ENCODE assay signal across 8 cellular contexts in genomic region chr11:75233688-75234295, GRCh38. TPM values are rescaled to one million over a fixed set of nuclear protein-coding genes. Genes with fewer than 3 reads are reported as not detected.
DNase-seq lines count a peak whose midpoint lies in the region; ATAC-seq and TF ChIP-seq lines count a peak whose summit lies in the region.

No MANE protein-coding gene starts in this region.

- H3K36me3 Mint-ChIP-seq in Caco-2 (ENCODE audit: insufficient read depth, unreplicated experiment): no peaks in the 10 kb centered on the region
- no peaks in the 10 kb centered on the region for H3K36me3 Mint-ChIP-seq in activated CD8-positive, alpha-beta memory T cell treated with anti-CD3 and anti-CD28 coated beads, Interleukin-2, amount 10 ng/mL, durations not matched to agents 7 days and 5 days

- H3K4me1 ChIP-seq in Caco-2: no peaks in the 10 kb centered on the region

- TF ChIP-seq CTCF in Caco-2 (IDR thresholded peaks at IDR 0.05; ENCODE audit: insufficient read depth in 1 of 2, low read depth in 1 of 2, low read length in 1 of 2, severe bottlenecking in 1 of 2, unreplicated experiment in 1 of 2): no peak

- no peaks in the 10 kb centered on the region; the same call in none of the 2 replicates for H3K27me3 ChIP-seq in Caco-2 (replicated peaks; ENCODE audit: control insufficient read depth, insufficient read depth, low read length)

- ATAC-seq in activated CD8-positive, alpha-beta memory T cell treated with anti-CD3 and anti-CD28 coated beads, Interleukin-2, amount 10 ng/mL, durations not matched to agents 7 days and 5 days: no peak
- ATAC-seq in HG03439 (IDR thresholded peaks at IDR 0.05; ENCODE audit: unreplicated experiment): no peak
- no peak for ATAC-seq in HG03457 (IDR thresholded peaks at IDR 0.05; ENCODE audit: unreplicated experiment)

- no peak for TF ChIP-seq EP300 in Ishikawa (IDR thresholded peaks at IDR 0.05; ENCODE audit: borderline replicate concordance)

- no peaks in the 10 kb centered on the region for H3K9me3 ChIP-seq in Caco-2

- CTCF ChIA-PET in Caco-2 (lab: Charles Lee): interaction anchor here (0.6 to 3.0 kb wide), 6 partner anchors 8 to 93 kb away, joined by 3 to 14 read pairs (median 4); no protein-coding TSS in a partner anchor
- CTCF ChIA-PET in activated CD8-positive, alpha-beta memory T cell treated with anti-CD3 and anti-CD28 coated beads, Interleukin-2, amount 10 ng/mL, durations not matched to agents 7 days and 5 days (lab: Charles Lee): interaction anchor here (1.3 to 4.5 kb wide), 3 partner anchors 8 to 94 kb away, joined by 4 to 18 read pairs (median 9); partner anchors contain the start of gene TPBGL

- POLR2A ChIA-PET in Caco-2 (lab: Charles Lee): interaction anchor here (0.5 kb wide), 1 partner anchor 133 kb away, joined by 8 read pairs; no protein-coding TSS in a partner anchor

- H3K4me1 Mint-ChIP-seq in Caco-2 (ENCODE audit: low read depth, unreplicated experiment): no peaks in the 10 kb centered on the region
- H3K4me1 Mint-ChIP-seq in activated CD8-positive, alpha-beta memory T cell treated with anti-CD3 and anti-CD28 coated beads, Interleukin-2, amount 10 ng/mL, durations not matched to agents 7 days and 5 days: no peaks in the 10 kb centered on the region

- peak; percentile 77 to 92 for DNase-seq in Caco-2
- peak; percentile 55 for DNase-seq in activated CD8-positive, alpha-beta memory T cell treated with anti-CD3 and anti-CD28 coated beads, Interleukin-2, amount 10 ng/mL, durations not matched to agents 7 days and 5 days
- peak; percentile 71 for DNase-seq in kidney glomerular epithelial cell (lab: John Stamatoyannopoulos, UW)
- DNase-seq in NCI-H2107 treated with DMSO at 0.1 percent for 48 hours (lab: John Stamatoyannopoulos, UW; ENCODE audit: unreplicated experiment): no peak
- no peak for DNase-seq in HPDE6-E6E7 (ENCODE audit: extremely low spot score)

- H3K4me3 Mint-ChIP-seq in Caco-2 (ENCODE audit: unreplicated experiment): no peak overlapping the region
- no peak overlapping the region for H3K4me3 Mint-ChIP-seq in activated CD8-positive, alpha-beta memory T cell treated with anti-CD3 and anti-CD28 coated beads, Interleukin-2, amount 10 ng/mL, durations not matched to agents 7 days and 5 days

- no peaks in the 10 kb centered on the region for H3K36me3 ChIP-seq in Caco-2 (ENCODE audit: control insufficient read depth, insufficient read depth, low read length)

- H3K27ac Mint-ChIP-seq in Caco-2 (ENCODE audit: unreplicated experiment): no peak overlapping the region
- H3K27ac Mint-ChIP-seq in activated CD8-positive, alpha-beta memory T cell treated with anti-CD3 and anti-CD28 coated beads, Interleukin-2, amount 10 ng/mL, durations not matched to agents 7 days and 5 days: no peak overlapping the region

- intact Hi-C loops in Caco-2 (cut with micrococcal nuclease; ENCODE audit: unreplicated experiment): loop anchor here (1.0 kb wide), 2 partner anchors 15 to 19 kb away; no protein-coding TSS in a partner anchor

- H3K27me3 Mint-ChIP-seq in Caco-2 (ENCODE audit: insufficient read depth, unreplicated experiment): peaks cover 16% of the 10 kb centered on the region
- peaks cover 32% of the 10 kb centered on the region for H3K27me3 Mint-ChIP-seq in activated CD8-positive, alpha-beta memory T cell treated with anti-CD3 and anti-CD28 coated beads, Interleukin-2, amount 10 ng/mL, durations not matched to agents 7 days and 5 days

- BruUV-seq in Caco-2 (replicated peaks; lab: Mats Ljungman, UMichigan): no TSS peak

- TF ChIP-seq RAD21 in Ishikawa (IDR thresholded peaks at IDR 0.05; ENCODE audit: low read depth): no peak

- peaks cover 9% of the 10 kb centered on the region for H3K9me3 Mint-ChIP-seq in Caco-2 (ENCODE audit: unreplicated experiment)
- no peaks in the 10 kb centered on the region for H3K9me3 Mint-ChIP-seq in activated CD8-positive, alpha-beta memory T cell treated with anti-CD3 and anti-CD28 coated beads, Interleukin-2, amount 10 ng/mL, durations not matched to agents 7 days and 5 days (ENCODE audit: low read depth)

- H3K4me3 ChIP-seq in Caco-2 (ENCODE audit: low read depth, low read length): no peak overlapping the region

TF ChIP-seq in Ishikawa, 13 proteins besides CTCF, POLR2A, EP300 and RAD21:
- TF ChIP-seq CEBPB (IDR thresholded peaks at IDR 0.05) (peak; percentile 68), CREB1 (IDR thresholded peaks at IDR 0.05; ENCODE audit: low read depth) (no peak), REST (IDR thresholded peaks at IDR 0.05; ENCODE audit: low read depth) (peak; percentile 95), TEAD4 (IDR thresholded peaks at IDR 0.05) (peak; percentile 98)

RNA-seq across cellular contexts. Expression of gene TPBGL, which starts 6.8 kb away (rescaled TPM):
- total RNA-seq in Caco-2 (2022): 0.18 and 0.19 TPM in 2 replicates
- total RNA-seq in activated CD8-positive, alpha-beta memory T cell treated with anti-CD3 and anti-CD28 coated beads, Interleukin-2, amount 10 ng/mL, durations not matched to agents 7 days and 5 days: under 1 TPM; 0.07 to 0.15 TPM

Comparison
In these comparisons a context has a peak if more than half of its experiments do, and no peak if none do; other contexts are left out.
1. DNase-seq: peak in Caco-2 (2 of 2), activated CD8-positive, alpha-beta memory T cell treated with anti-CD3 and anti-CD28 coated beads, Interleukin-2, amount 10 ng/mL, durations not matched to agents 7 days and 5 days (single experiment) and kidney glomerular epithelial cell (single experiment); none in NCI-H2107 treated with DMSO at 0.1 percent for 48 hours (single experiment) and HPDE6-E6E7 (single experiment).